In genomic region chr4:41361831-41362646, GRCh38 we compare ENCODE assay signal across 8 cellular contexts.
DNase-seq lines count a peak whose midpoint lies in the region; ATAC-seq and TF ChIP-seq lines count a peak whose summit lies in the region.

No MANE protein-coding gene starts in this region.

- H3K36me3 ChIP-seq in SK-N-SH (replicated peaks in 1 of 2; ENCODE audit: control insufficient read depth in 1 of 2, insufficient read depth in 2 of 2, low read length in 1 of 2) (no peaks in the 10 kb centered on the region), mesenchymal stem cell (ENCODE audit: control insufficient read depth in 1 of 2, insufficient read depth in 2 of 2, low read depth in 1 of 2, low read length in 2 of 2) (no peaks in the 10 kb centered on the region), urinary bladder (ENCODE audit: insufficient read depth) (no peaks in the 10 kb centered on the region)

- DNase-seq in SK-N-SH, result peak; percentile 39
- peak; percentile 48 for DNase-seq in cerebellum (ENCODE audit: low spot score)
- DNase-seq in mesenchymal stem cell, result peak; percentile 41
- no peak for DNase-seq in GOT3 (lab: John Stamatoyannopoulos, UW)
- DNase-seq in stimulated activated CD4-positive, alpha-beta T cell treated with anti-CD3 and anti-CD28 coated beads, Interleukin-12 subunit alpha, Interleukin-12 subunit beta, amount 100 ng/mL, for 4 hours, result no peak

- no peaks in the 10 kb centered on the region for H3K9me3 ChIP-seq in SK-N-SH
- no peaks in the 10 kb centered on the region for H3K9me3 ChIP-seq in mesenchymal stem cell (ENCODE audit: control insufficient read depth, low read length)

- H3K27ac ChIP-seq in SK-N-SH (ENCODE audit: low read depth in 2 of 2, low read length in 1 of 2) (peak overlapping the region in 1 of 2 experiments; percentile 76; a peak in 2 of 4 replicates), mesenchymal stem cell (ENCODE audit: low read length, poor library complexity, severe bottlenecking) (no peak overlapping the region), urinary bladder (ENCODE audit: low read depth) (peak overlapping the region; percentile 29)

- no peaks in the 10 kb centered on the region for H3K79me1 ChIP-seq in mesenchymal stem cell (replicated peaks; ENCODE audit: low read length, poor library complexity, severe bottlenecking)

- POLR2A ChIA-PET in SK-N-SH (lab: Yijun Ruan, JAX), result interaction anchor here (0.6 to 3.7 kb wide), 3 partner anchors 81 to 258 kb away, joined by 3 to 20 read pairs (median 3); partner anchors contain the start of gene UCHL1

- H2BK5ac ChIP-seq in mesenchymal stem cell (ENCODE audit: low read depth, low read length, poor library complexity, severe bottlenecking), result no peak overlapping the region

- no peak overlapping the region for H2AK5ac ChIP-seq in mesenchymal stem cell (ENCODE audit: low read length, severe bottlenecking)

- H2BK12ac ChIP-seq in mesenchymal stem cell (ENCODE audit: low read length in 2 of 2), result peak overlapping the region in 1 of 2 experiments; percentile 39

- peaks cover 3% of the 10 kb centered on the region for H3F3A ChIP-seq in SK-N-SH (replicated peaks; ENCODE audit: insufficient read depth)

- H3K4me2 ChIP-seq in SK-N-SH (peak overlapping the region; percentile 92), mesenchymal stem cell (ENCODE audit: low read length, poor library complexity, severe bottlenecking) (peak overlapping the region; percentile 100)

- peak in 1 of 2 experiments; percentile 64; a peak in 2 of 4 replicates for TF ChIP-seq EP300 in SK-N-SH (IDR thresholded peaks at IDR 0.05; ENCODE audit: borderline replicate concordance in 1 of 2, low read depth in 1 of 2, low read length in 1 of 2)

- no peak overlapping the region for H4K91ac ChIP-seq in mesenchymal stem cell (ENCODE audit: low read length)

- no peak; the same call in 1 of the 2 replicates for TF ChIP-seq RAD21 in SK-N-SH (IDR thresholded peaks at IDR 0.05; ENCODE audit: low read length)

- H4K20me1 ChIP-seq in SK-N-SH (ENCODE audit: insufficient read depth), result no peaks in the 10 kb centered on the region

- H2BK120ac ChIP-seq in mesenchymal stem cell (ENCODE audit: low read depth, low read length), result no peak overlapping the region

- no peak overlapping the region for H3K23ac ChIP-seq in mesenchymal stem cell (ENCODE audit: low read length in 2 of 2)

- WGBS in SK-N-SH (ENCODE audit: low lambda C conversion rate), result 46% methylated on average over 8 of the region's 9 CpGs
- 30% methylated on average over 8 of the region's 9 CpGs for WGBS in mesenchymal stem cell
- WGBS in urinary bladder, result 41% methylated on average over 9 of the region's 9 CpGs

- ATAC-seq in SK-N-SH treated with all-trans-retinoic acid at 6 μM for 48 hours, result no peak
- no peak for ATAC-seq in HG03280 (IDR thresholded peaks at IDR 0.05; ENCODE audit: unreplicated experiment)

- TF ChIP-seq CTCF in SK-N-SH (IDR thresholded peaks at IDR 0.05), result no peak

- no peak overlapping the region for H4K8ac ChIP-seq in mesenchymal stem cell (ENCODE audit: low read length)

- CTCF ChIA-PET in SK-N-SH (lab: Yijun Ruan, JAX), result interaction anchor here (0.6 to 2.0 kb wide), 9 partner anchors 22 to 326 kb away, joined by 3 to 8 read pairs (median 5); no protein-coding TSS in a partner anchor

- H3K27me3 ChIP-seq in SK-N-SH (ENCODE audit: insufficient read depth), result peaks cover 23% of the 10 kb centered on the region; the same call in 1 of the 2 replicates
- H3K27me3 ChIP-seq in mesenchymal stem cell (ENCODE audit: control insufficient read depth in 1 of 2, insufficient read depth in 1 of 2, low read length in 2 of 2), result peaks cover 13 to 50% of the 10 kb centered on the region in 2 experiments

- no peaks in the 10 kb centered on the region for H3K9me2 ChIP-seq in SK-N-SH

- H3K14ac ChIP-seq in mesenchymal stem cell (ENCODE audit: low read length in 2 of 2), result peak overlapping the region in 1 of 2 experiments; percentile 42

- no peaks in the 10 kb centered on the region for H3K79me2 ChIP-seq in SK-N-SH (ENCODE audit: insufficient read depth)

- H3K9ac ChIP-seq in SK-N-SH (no peak overlapping the region), mesenchymal stem cell (ENCODE audit: low read length) (peak overlapping the region; percentile 48)

- no peak overlapping the region for H3K4ac ChIP-seq in mesenchymal stem cell (ENCODE audit: low read depth in 1 of 2, low read length in 2 of 2)

- H3K4me3 ChIP-seq in SK-N-SH (ENCODE audit: low read depth in 2 of 2, low read length in 1 of 2) (peak overlapping the region in 1 of 2 experiments; percentile 62; a peak in 2 of 4 replicates), mesenchymal stem cell (ENCODE audit: insufficient read depth in 1 of 2, low read depth in 1 of 2, low read length in 2 of 2) (peak overlapping the region in 1 of 2 experiments; percentile 84), urinary bladder (ENCODE audit: low read depth, low read length) (peak overlapping the region; percentile 61)

- peak overlapping the region in 1 of 2 experiments; percentile 70 for H3K18ac ChIP-seq in mesenchymal stem cell (ENCODE audit: low read depth in 1 of 2, low read length in 2 of 2)

- H2AFZ ChIP-seq in SK-N-SH (ENCODE audit: low read depth) (no peak overlapping the region), mesenchymal stem cell (ENCODE audit: low read depth, low read length) (no peak overlapping the region)

- peaks cover 0 to 42% of the 10 kb centered on the region in 2 experiments; a peak in 2 of 4 replicates for H3K4me1 ChIP-seq in SK-N-SH (ENCODE audit: control insufficient read depth in 1 of 2, insufficient read depth in 2 of 2, low read depth in 1 of 2, low read length in 1 of 2)
- peaks cover 15% of the 10 kb centered on the region for H3K4me1 ChIP-seq in mesenchymal stem cell (ENCODE audit: control insufficient read depth, insufficient read depth, low read depth, low read length)
- peaks cover 3% of the 10 kb centered on the region for H3K4me1 ChIP-seq in urinary bladder (ENCODE audit: insufficient read depth)

- H2BK15ac ChIP-seq in mesenchymal stem cell (ENCODE audit: low read depth, poor library complexity, severe bottlenecking), result no peak overlapping the region

TF ChIP-seq in SK-N-SH, 30 proteins besides CTCF, POLR2A, EP300 and RAD21 (continues in another document):
- TF ChIP-seq MXI1 (IDR thresholded peaks at IDR 0.05; ENCODE audit: low read depth, low read length) (no peak; the same call in 1 of the 2 replicates), RFX5 (IDR thresholded peaks at IDR 0.05; ENCODE audit: low read length) (no peak), TCF12 (IDR thresholded peaks at IDR 0.05) (no peak), FOXJ3 (CRISPR knock-in tag; IDR thresholded peaks at IDR 0.05) (peak; percentile 26; the same call in 1 of the 2 replicates), ELF1 (IDR thresholded peaks at IDR 0.05) (no peak)

TF ChIP-seq in SK-N-SH treated with all-trans-retinoic acid at 6 μM for 48 hours, 23 proteins besides CTCF, POLR2A, EP300 and RAD21 (continues in another document):
- TF ChIP-seq TCF4 (CRISPR knock-in tag; IDR thresholded peaks at IDR 0.05; ENCODE audit: borderline replicate concordance) (no peak), ESRRG (CRISPR knock-in tag; IDR thresholded peaks at IDR 0.05) (no peak), TOX (CRISPR knock-in tag; IDR thresholded peaks at IDR 0.05; ENCODE audit: borderline replicate concordance) (no peak), CSDC2 (CRISPR knock-in tag; IDR thresholded peaks at IDR 0.05) (no peak), CREB5 (CRISPR knock-in tag; IDR thresholded peaks at IDR 0.05; ENCODE audit: low read depth) (no peak), ZNF70 (CRISPR knock-in tag; IDR thresholded peaks at IDR 0.05) (no peak), OSR1 (CRISPR knock-in tag; IDR thresholded peaks at IDR 0.05) (no peak), BACH2 (CRISPR knock-in tag; IDR thresholded peaks at IDR 0.05; ENCODE audit: borderline replicate concordance) (no peak), ZFP3 (CRISPR knock-in tag; IDR thresholded peaks at IDR 0.05) (no peak), GLIS3 (CRISPR knock-in tag; IDR thresholded peaks at IDR 0.05) (no peak), ZNF8 (CRISPR knock-in tag; IDR thresholded peaks at IDR 0.05) (no peak)
- TF ChIP-seq, protein P1, sequence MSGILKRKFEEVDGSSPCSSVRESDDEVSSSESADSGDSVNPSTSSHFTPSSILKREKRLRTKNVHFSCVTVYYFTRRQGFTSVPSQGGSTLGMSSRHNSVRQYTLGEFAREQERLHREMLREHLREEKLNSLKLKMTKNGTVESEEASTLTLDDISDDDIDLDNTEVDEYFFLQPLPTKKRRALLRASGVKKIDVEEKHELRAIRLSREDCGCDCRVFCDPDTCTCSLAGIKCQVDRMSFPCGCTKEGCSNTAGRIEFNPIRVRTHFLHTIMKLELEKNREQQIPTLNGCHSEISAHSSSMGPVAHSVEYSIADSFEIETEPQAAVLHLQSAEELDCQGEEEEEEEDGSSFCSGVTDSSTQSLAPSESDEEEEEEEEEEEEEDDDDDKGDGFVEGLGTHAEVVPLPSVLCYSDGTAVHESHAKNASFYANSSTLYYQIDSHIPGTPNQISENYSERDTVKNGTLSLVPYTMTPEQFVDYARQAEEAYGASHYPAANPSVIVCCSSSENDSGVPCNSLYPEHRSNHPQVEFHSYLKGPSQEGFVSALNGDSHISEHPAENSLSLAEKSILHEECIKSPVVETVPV (CRISPR knock-in tag; IDR thresholded peaks at IDR 0.05), result no peak
- TF ChIP-seq, protein P2, sequence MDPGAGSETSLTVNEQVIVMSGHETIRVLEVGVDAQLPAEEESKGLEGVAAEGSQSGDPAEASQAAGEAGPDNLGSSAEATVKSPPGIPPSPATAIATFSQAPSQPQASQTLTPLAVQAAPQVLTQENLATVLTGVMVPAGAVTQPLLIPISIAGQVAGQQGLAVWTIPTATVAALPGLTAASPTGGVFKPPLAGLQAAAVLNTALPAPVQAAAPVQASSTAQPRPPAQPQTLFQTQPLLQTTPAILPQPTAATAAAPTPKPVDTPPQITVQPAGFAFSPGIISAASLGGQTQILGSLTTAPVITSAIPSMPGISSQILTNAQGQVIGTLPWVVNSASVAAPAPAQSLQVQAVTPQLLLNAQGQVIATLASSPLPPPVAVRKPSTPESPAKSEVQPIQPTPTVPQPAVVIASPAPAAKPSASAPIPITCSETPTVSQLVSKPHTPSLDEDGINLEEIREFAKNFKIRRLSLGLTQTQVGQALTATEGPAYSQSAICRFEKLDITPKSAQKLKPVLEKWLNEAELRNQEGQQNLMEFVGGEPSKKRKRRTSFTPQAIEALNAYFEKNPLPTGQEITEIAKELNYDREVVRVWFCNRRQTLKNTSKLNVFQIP (CRISPR knock-in tag; IDR thresholded peaks at IDR 0.05; ENCODE audit: borderline replicate concordance, low read depth), result no peak

Comparison
In these comparisons a context has a peak if more than half of its experiments do, and no peak if none do; other contexts are left out.
1. DNase-seq: peak in SK-N-SH (single experiment), cerebellum (single experiment) and mesenchymal stem cell (single experiment); none in GOT3 (single experiment) and stimulated activated CD4-positive, alpha-beta T cell treated with anti-CD3 and anti-CD28 coated beads, Interleukin-12 subunit alpha, Interleukin-12 subunit beta, amount 100 ng/mL, for 4 hours (single experiment).